In genomic region chr16:73082608-73083007, GRCh38 we compare ENCODE assay signal across 12 cellular contexts. TPM values are rescaled to one million over a fixed set of nuclear protein-coding genes. Genes with fewer than 3 reads are reported as not detected.
DNase-seq lines count a peak whose midpoint lies in the region; ATAC-seq, FAIRE-seq and TF ChIP-seq lines count a peak whose summit lies in the region.
"Had no signal": no experiment of that assay in that cellular context is flagged by ENCODE, and none has a peak within 500 bp of the region (broad histone marks: within the 10 kb centered on the region; RNA-seq: fewer than 3 reads in every experiment).

No MANE protein-coding gene starts in this region.

- FAIRE-seq in GM12891 (lab: Jason Lieb, UNC), result no peak

- ATAC-seq in GM19351 (IDR thresholded peaks at IDR 0.05; ENCODE audit: unreplicated experiment), result no peak

- H3K27me3 ChIP-seq in GM23248 (replicated peaks; ENCODE audit: insufficient read depth) (no peaks in the 10 kb centered on the region), spleen (replicated peaks in 1 of 7) (peaks cover 0 to 9% (median 0%) of the 10 kb centered on the region in 7 donors)
- H3K27me3 ChIP-seq: heart right ventricle had no signal

- H4K20me1 ChIP-seq in GM23248 (ENCODE audit: insufficient read depth), result no peaks in the 10 kb centered on the region

- H3K9me2 ChIP-seq in GM23248 (ENCODE audit: insufficient read depth), result no peaks in the 10 kb centered on the region

- H3K4me1 ChIP-seq in GM23248 (ENCODE audit: insufficient read depth) (peaks cover 6% of the 10 kb centered on the region; the same call in 1 of the 2 replicates), spleen (no peaks in the 10 kb centered on the region)

- H3K27ac ChIP-seq in GM23248 (peak overlapping the region; percentile 76), spleen (no peak overlapping the region)

- 0 to 1% methylated on average over 4 of the region's 4 CpGs for WGBS in GM23248 (ENCODE audit: low coverage in 1 of 2, low lambda C conversion rate in 2 of 2, missing lambda C conversion rate in 2 of 2), 2 experiments
- 61 to 83% (median 74%) methylated on average over 4 of the region's 4 CpGs for WGBS in spleen, 5 donors

- no peak for TF ChIP-seq CTCF in fibroblast of villous mesenchyme (IDR thresholded peaks at IDR 0.05; ENCODE audit: insufficient read depth, low read depth, low read length)
- TF ChIP-seq CTCF in spleen (IDR thresholded peaks at IDR 0.05 in 8 of 11, conservative IDR thresholded peaks at IDR 0.05 in 3 of 11), result no peak

- H3K4me2 ChIP-seq in GM23248 (ENCODE audit: unreplicated experiment), result peak overlapping the region; percentile 33

- H3K9me3 ChIP-seq in GM23248 (ENCODE audit: low read depth) (no peaks in the 10 kb centered on the region), spleen (peaks cover 0 to 5% (median 0%) of the 10 kb centered on the region in 8 donors)

- no peaks in the 10 kb centered on the region for H3K79me2 ChIP-seq in GM23248 (ENCODE audit: insufficient read depth)

- peak overlapping the region; percentile 44; the same call in 1 of the 2 replicates for H2AFZ ChIP-seq in GM23248

- H3K9ac ChIP-seq in GM23248, result peak overlapping the region; percentile 38; the same call in 1 of the 2 replicates

- in situ Hi-C loops in GM23248 (cut with MboI) (no loop called here), SK-MEL-5 (cut with HindIII; ENCODE audit: low pct_unique_long_range_greater_than_20kb, low sequenced_read_pairs) (no loop called here)

- DNase-seq in GM23248 (peak; percentile 96), SK-MEL-5 (ENCODE audit: low read depth, low spot score) (peak; percentile 96), fibroblast of villous mesenchyme (ENCODE audit: low read depth) (peak; percentile 98), stromal cell of bone marrow (ENCODE audit: low read depth) (peak; percentile 97), spleen (no peak), GM12891 (ENCODE audit: insufficient read length, low spot score) (no peak)
- DNase-seq: activated CD4-positive, alpha-beta T cell treated with anti-CD3 and anti-CD28 coated beads, Interleukin-2, amount 50 U/mL, for 1 hour; amygdala; heart right ventricle; NCI-H1048; nephron progenitor cell had no signal

- H3F3A ChIP-seq in GM23248 (ENCODE audit: insufficient read depth), result peaks cover 9% of the 10 kb centered on the region; the same call in 1 of the 2 replicates

- intact Hi-C loops in spleen (cut with DNase I; ENCODE audit: low total_unique reads), result no loop called here

- H3K36me3 ChIP-seq in GM23248 (ENCODE audit: low read depth), result no peaks in the 10 kb centered on the region
- no peaks in the 10 kb centered on the region for H3K36me3 ChIP-seq in spleen
- H3K36me3 ChIP-seq: heart right ventricle had no signal

- TF ChIP-seq POLR2A in spleen (IDR thresholded peaks at IDR 0.05) (no peak), GM12891 (IDR thresholded peaks at IDR 0.05; ENCODE audit: low read depth, low read length) (no peak)

- 0 out of 2 replicates have a peak overlapping the region, but pooled peaks have one; percentile 5 for H3K4me3 ChIP-seq in GM23248
- no peak overlapping the region for H3K4me3 ChIP-seq in fibroblast of villous mesenchyme (ENCODE audit: low read depth, low read length)
- no peak overlapping the region for H3K4me3 ChIP-seq in spleen
- H3K4me3 ChIP-seq: heart right ventricle had no signal

TF ChIP-seq in GM12891, 5 proteins besides CTCF, POLR2A, EP300 and RAD21:
- no peak for TF ChIP-seq PAX5 (IDR thresholded peaks at IDR 0.05; ENCODE audit: insufficient read depth, low read length, severe bottlenecking)
- TF ChIP-seq POU2F2 (IDR thresholded peaks at IDR 0.05; ENCODE audit: low read depth, low read length), result no peak
- TF ChIP-seq POLR2AphosphoS5 (IDR thresholded peaks at IDR 0.05; ENCODE audit: low read depth, low read length), result no peak
- no peak for TF ChIP-seq TAF1 (IDR thresholded peaks at IDR 0.05; ENCODE audit: low read depth, low read length)
- no peak for TF ChIP-seq SPI1 (IDR thresholded peaks at IDR 0.05; ENCODE audit: low read depth, low read length)

RNA-seq across cellular contexts. Expression of gene ZFHX3, which starts 34.7 kb away (rescaled TPM):
- 2.7 and 3.9 TPM in 2 replicates for total RNA-seq in GM23248 (2014; rRNA removed; shearing (Covaris generic))
- 2.8 and 2.9 TPM in 2 replicates for polyA plus RNA-seq in GM23248 (2016; fragmentation: Nextera tagmentation; extraction: Ambion mirVana)
- 2.2 and 2.4 TPM in 2 replicates for total RNA-seq in SK-MEL-5 (2014; rRNA removed; shearing (Covaris generic))
- 5.7 and 8.2 TPM in 2 replicates for polyA plus RNA-seq in SK-MEL-5 (2015; cell fraction: cytosol; rRNA removed)
- 3.8 and 5.8 TPM in 2 replicates for polyA plus RNA-seq in SK-MEL-5 (2015; cell fraction: nucleus; rRNA removed)
- 3.9 and 6.8 TPM in 2 replicates for total RNA-seq in fibroblast of villous mesenchyme
- total RNA-seq in spleen, result 10 to 100 TPM in 6 of 7 donors, 1 to 10 TPM in 1; 9.1 to 18.5 (median 12.5) TPM
- polyA plus RNA-seq in spleen, result 1 to 10 TPM in 1 of 3 donors, under 1 TPM in 2; 0.47 to 1.5 (median 0.52) TPM
- 2.8 TPM for polyA plus RNA-seq in GM12891 (2012; ENCODE audit: low read depth, missing spikeins)

Comparison
In these comparisons a context has a peak if more than half of its experiments do, and no peak if none do; other contexts are left out.
1. DNase-seq: peak in GM23248 (single experiment), SK-MEL-5 (single experiment), fibroblast of villous mesenchyme (single experiment) and stromal cell of bone marrow (single experiment); none in spleen (single experiment) and GM12891 (single experiment).